8 cellular contexts compared by ENCODE assay signal in genomic region chr15:51681303-51681963, GRCh38. TPM values are rescaled to one million over a fixed set of nuclear protein-coding genes. Genes with fewer than 3 reads are reported as not detected.
DNase-seq lines count a peak whose midpoint lies in the region; ATAC-seq and TF ChIP-seq lines count a peak whose summit lies in the region.

SCG3 (plus strand) TSS chr15:51681503; CDS start chr15:51681756, 253 bp downstream.

- peaks cover 11% of the 10 kb centered on the region for H3K4me1 Mint-ChIP-seq in MCF 10A (ENCODE audit: insufficient read depth, unreplicated experiment)

- intact Hi-C loops in MCF 10A (cut with micrococcal nuclease) (no loop called here), sciatic nerve (cut with DNase I) (no loop called here)

- H3K27ac ChIP-seq in WERI-Rb-1 (peak within 1 kb of the TSS; percentile 77), iPS-18a (ENCODE audit: low read length) (peak within 1 kb of the TSS; percentile 54)

- POLR2A ChIA-PET in MCF 10A (lab: Yijun Ruan, JAX): interaction anchor here (0.7 kb wide), 1 partner anchor 103 kb away, joined by 3 read pairs; no protein-coding TSS in a partner anchor

- H3K4me3 ChIP-seq in WERI-Rb-1 (ENCODE audit: low read depth, low read length): peak within 1 kb of the TSS; percentile 99
- H3K4me3 ChIP-seq in iPS-18a (ENCODE audit: low read length): peak within 1 kb of the TSS; percentile 89

- H3K36me3 ChIP-seq in WERI-Rb-1 (peaks cover 23% of the 10 kb centered on the region), iPS-18a (ENCODE audit: control insufficient read depth, low read depth, low read length) (peaks cover 4% of the 10 kb centered on the region)

- H3K4me3 Mint-ChIP-seq in MCF 10A (ENCODE audit: unreplicated experiment): no peak within 1 kb of the TSS

- H3K36me3 Mint-ChIP-seq in MCF 10A (ENCODE audit: insufficient read depth, unreplicated experiment): no peaks in the 10 kb centered on the region

- H3K9me3 Mint-ChIP-seq in MCF 10A (ENCODE audit: unreplicated experiment): no peaks in the 10 kb centered on the region

- no peaks in the 10 kb centered on the region for H3K9me3 ChIP-seq in WERI-Rb-1 (ENCODE audit: severe bottlenecking)
- H3K9me3 ChIP-seq in iPS-18a (ENCODE audit: control insufficient read depth, low read depth, low read length): no peaks in the 10 kb centered on the region

- BruUV-seq in MCF 10A (replicated peaks; lab: Mats Ljungman, UMichigan): no TSS peak

- TF ChIP-seq CTCF in WERI-Rb-1 (IDR thresholded peaks at IDR 0.05; ENCODE audit: low read depth, low read length): no peak
- TF ChIP-seq CTCF in MCF 10A (IDR thresholded peaks at IDR 0.05; ENCODE audit: unreplicated experiment): no peak

- CTCF ChIA-PET in MCF 10A (lab: Yijun Ruan, JAX): interaction anchor here (0.6 to 3.2 kb wide), 4 partner anchors 29 to 95 kb away, joined by 3 to 17 read pairs (median 3); no protein-coding TSS in a partner anchor

- peak; percentile 85 for ATAC-seq in sciatic nerve
- no peak for ATAC-seq in HG02571 (IDR thresholded peaks at IDR 0.05; ENCODE audit: unreplicated experiment)
- ATAC-seq in GM18870 (IDR thresholded peaks at IDR 0.05; ENCODE audit: unreplicated experiment): no peak

- peaks cover 6% of the 10 kb centered on the region for H3K4me1 ChIP-seq in iPS-18a (ENCODE audit: control insufficient read depth, low read depth, low read length)

- peak within 1 kb of the TSS; percentile 86 for H3K9ac ChIP-seq in iPS-18a (ENCODE audit: low read length)

- H3K27ac Mint-ChIP-seq in MCF 10A (ENCODE audit: low read depth, unreplicated experiment): no peak within 1 kb of the TSS

- H3K27me3 Mint-ChIP-seq in MCF 10A (ENCODE audit: insufficient read depth, unreplicated experiment): peaks cover 22% of the 10 kb centered on the region

- DNase-seq in ELF-1 (ENCODE audit: low read depth, low spot score) (peak; percentile 98), NCI-H146 treated with DMSO at 0.1 percent for 48 hours (lab: John Stamatoyannopoulos, UW; ENCODE audit: unreplicated experiment) (peak; percentile 83), WERI-Rb-1 (peak; percentile 93), MCF 10A (ENCODE audit: unreplicated experiment) (peak; percentile 21), sciatic nerve (ENCODE audit: low spot score) (peak; percentile 83)

- H3K27me3 ChIP-seq in WERI-Rb-1 (ENCODE audit: insufficient read depth, low read depth, severe bottlenecking) (no peaks in the 10 kb centered on the region), iPS-18a (ENCODE audit: control insufficient read depth, insufficient read depth, low read length) (no peaks in the 10 kb centered on the region)

RNA-seq across cellular contexts. Expression of gene SCG3, which starts in this region (rescaled TPM):
- total RNA-seq in MCF 10A (2022) (not detected in 2 replicates), sciatic nerve (0.13 TPM)

Comparison
In these comparisons a context has a peak if more than half of its experiments do, and no peak if none do; other contexts are left out.
1. Peak in DNase-seq in MCF 10A; RNA of the gene not detected or under 1 TPM.
2. Peak in DNase-seq and ATAC-seq in sciatic nerve; RNA of the gene not detected or under 1 TPM.
3. DNase-seq: peak in every context shown above with its lines; median percentile 98 in ELF-1; 93 in WERI-Rb-1; 83 in NCI-H146 treated with DMSO at 0.1 percent for 48 hours; 83 in sciatic nerve; 21 in MCF 10A.